In genomic region chr5:93320920-93321319, GRCh38 we compare ENCODE assay signal across 18 cellular contexts.
DNase-seq lines count a peak whose midpoint lies in the region; ATAC-seq and TF ChIP-seq lines count a peak whose summit lies in the region.
"Had no signal": no experiment of that assay in that cellular context is flagged by ENCODE, and none has a peak within 500 bp of the region (broad histone marks: within the 10 kb centered on the region; RNA-seq: fewer than 3 reads in every experiment).

No MANE protein-coding gene starts in this region.

- H3K36me3 ChIP-seq in HCT116 (ENCODE audit: control insufficient read depth in 1 of 2, insufficient read depth in 2 of 2, low read length in 2 of 2): no peaks in the 10 kb centered on the region
- H3K36me3 ChIP-seq in endodermal cell (ENCODE audit: control insufficient read depth, insufficient read depth, low read length): no peaks in the 10 kb centered on the region
- no peaks in the 10 kb centered on the region for H3K36me3 ChIP-seq in neural cell (ENCODE audit: insufficient read depth, low read length)
- H3K36me3 ChIP-seq in brain microvascular endothelial cell (replicated peaks): no peaks in the 10 kb centered on the region
- H3K36me3 ChIP-seq: Peyer's patch had no signal

- no peak for ATAC-seq in HCT116
- ATAC-seq: HepG2 had no signal

- TF ChIP-seq RAD21 in HCT116 (IDR thresholded peaks at IDR 0.05; ENCODE audit: low read depth): no peak
- TF ChIP-seq RAD21 in neural cell (conservative IDR thresholded peaks at IDR 0.05): no peak

- TF ChIP-seq CTCF in HCT116 (IDR thresholded peaks at IDR 0.05 in 2 of 3, conservative IDR thresholded peaks at IDR 0.05 in 1 of 3; ENCODE audit: borderline replicate concordance in 1 of 3, insufficient read depth in 1 of 3, low read depth in 2 of 3, low read length in 2 of 3): no peak
- no peak for TF ChIP-seq CTCF in endodermal cell (conservative IDR thresholded peaks at IDR 0.05)
- TF ChIP-seq CTCF in neural cell (IDR thresholded peaks at IDR 0.05; ENCODE audit: poor library complexity, severe bottlenecking): no peak
- no peak for TF ChIP-seq CTCF in brain microvascular endothelial cell (IDR thresholded peaks at IDR 0.05; ENCODE audit: low read depth, low read length, missing control alignments)

- 80 to 83% methylated on average over 2 to 3 of the region's 3 CpGs for WGBS in endodermal cell (ENCODE audit: insufficient coverage in 1 of 2, insufficient read length in 1 of 2), 2 experiments

- H3K4me3 ChIP-seq in HCT116 (replicated peaks in 1 of 2; ENCODE audit: low read depth in 1 of 2, low read length in 2 of 2): no peak overlapping the region
- H3K4me3 ChIP-seq in endodermal cell (ENCODE audit: low read length): no peak overlapping the region
- no peak overlapping the region for H3K4me3 ChIP-seq in neural cell (ENCODE audit: low read length)
- H3K4me3 ChIP-seq in brain microvascular endothelial cell (ENCODE audit: low read depth, low read length): no peak overlapping the region
- H3K4me3 ChIP-seq: Peyer's patch had no signal

- H3K9me3 ChIP-seq in HCT116 (ENCODE audit: control insufficient read depth in 1 of 2, insufficient read depth in 1 of 2, low read depth in 1 of 2, low read length in 2 of 2) (no peaks in the 10 kb centered on the region), endodermal cell (ENCODE audit: control insufficient read depth, low read length) (no peaks in the 10 kb centered on the region), neural cell (ENCODE audit: low read length) (no peaks in the 10 kb centered on the region)
- H3K9me3 ChIP-seq: Peyer's patch had no signal

- intact Hi-C loops in HCT116 (cut with micrococcal nuclease): no loop called here

- no peaks in the 10 kb centered on the region for H3K4me1 ChIP-seq in HCT116 (ENCODE audit: control insufficient read depth in 1 of 2, insufficient read depth in 2 of 2, low read length in 2 of 2)
- no peaks in the 10 kb centered on the region for H3K4me1 ChIP-seq in endodermal cell (ENCODE audit: control insufficient read depth, insufficient read depth, low read length)
- H3K4me1 ChIP-seq: Peyer's patch had no signal

- H3K79me2 ChIP-seq in HCT116 (ENCODE audit: insufficient read depth, low read length) (no peaks in the 10 kb centered on the region), neural cell (replicated peaks; ENCODE audit: insufficient read depth, low read length) (no peaks in the 10 kb centered on the region)

- H3K9ac ChIP-seq in HCT116 (ENCODE audit: low read length) (no peak overlapping the region), endodermal cell (ENCODE audit: extremely low read depth, low read length, poor library complexity, severe bottlenecking) (no peak overlapping the region), neural cell (ENCODE audit: low read length) (no peak overlapping the region)
- H3K9ac ChIP-seq: KMS-11 had no signal

- POLR2A ChIA-PET in HCT116 (lab: Charles Lee): no interaction called here

- H3K9me2 ChIP-seq in HCT116 (ENCODE audit: insufficient read depth) (no peaks in the 10 kb centered on the region), neural cell (ENCODE audit: insufficient read depth, low read length) (no peaks in the 10 kb centered on the region)

- H3K27ac ChIP-seq in HCT116 (ENCODE audit: low read depth, low read length) (no peak overlapping the region), endodermal cell (ENCODE audit: low read depth, low read length) (no peak overlapping the region), neural cell (ENCODE audit: low read length) (no peak overlapping the region), brain microvascular endothelial cell (no peak overlapping the region)
- H3K27ac ChIP-seq: KMS-11, Peyer's patch had no signal

- H4K20me1 ChIP-seq in HCT116 (ENCODE audit: insufficient read depth) (no peaks in the 10 kb centered on the region), neural cell (ENCODE audit: insufficient read depth) (no peaks in the 10 kb centered on the region)

- in situ Hi-C loops in brain microvascular endothelial cell (cut with HindIII; ENCODE audit: low pct_ligation_motif_present, low sequenced_read_pairs): no loop called here

- H2AFZ ChIP-seq in HCT116 (ENCODE audit: low read depth, low read length, poor library complexity, severe bottlenecking) (peak overlapping the region; percentile 19), neural cell (ENCODE audit: low read depth, low read length) (no peak overlapping the region)

- H3K27me3 Mint-ChIP-seq in endodermal cell (ENCODE audit: insufficient read depth): no peaks in the 10 kb centered on the region

- H3K4me2 ChIP-seq in HCT116 (ENCODE audit: low read length) (no peak overlapping the region), neural cell (ENCODE audit: low read length) (no peak overlapping the region)
- H3K4me2 ChIP-seq: KMS-11 had no signal

- TF ChIP-seq POLR2A in HCT116 (IDR thresholded peaks at IDR 0.05; ENCODE audit: borderline replicate concordance, extremely low read depth, insufficient read depth, insufficient read length): no peak

- H3K27ac Mint-ChIP-seq in endodermal cell: no peak overlapping the region

- H3K4me1 Mint-ChIP-seq in endodermal cell: peaks cover 5% of the 10 kb centered on the region
- H3K4me1 Mint-ChIP-seq: CD4-positive, CD25-positive, alpha-beta regulatory T cell had no signal

- H3K27me3 ChIP-seq in HCT116 (ENCODE audit: insufficient read depth, low read length): no peaks in the 10 kb centered on the region
- H3K27me3 ChIP-seq in endodermal cell (ENCODE audit: control insufficient read depth, insufficient read depth, low read length, poor library complexity, severe bottlenecking): no peaks in the 10 kb centered on the region
- no peaks in the 10 kb centered on the region for H3K27me3 ChIP-seq in neural cell (ENCODE audit: insufficient read depth, low read depth, low read length)
- no peaks in the 10 kb centered on the region for H3K27me3 ChIP-seq in brain microvascular endothelial cell (replicated peaks)
- H3K27me3 ChIP-seq: Peyer's patch had no signal

- H3K4me3 Mint-ChIP-seq in endodermal cell: no peak overlapping the region
- H3K4me3 Mint-ChIP-seq: CD4-positive, CD25-positive, alpha-beta regulatory T cell had no signal

- RAD21 ChIA-PET in HCT116 (lab: Charles Lee; ENCODE audit: low non-redundant PET in 1 of 2, low total read pairs in 2 of 2, uncharacterized antibody in 2 of 2, unreplicated experiment in 2 of 2): no interaction called here

- H3K9me3 Mint-ChIP-seq in endodermal cell: no peaks in the 10 kb centered on the region

- CTCF ChIA-PET in HCT116 (lab: Charles Lee): no interaction called here

- peak; percentile 50 for TF ChIP-seq EP300 in neural cell (conservative IDR thresholded peaks at IDR 0.05; ENCODE audit: poor library complexity, severe bottlenecking)

- no TSS peak for BruUV-seq in HCT116 (replicated peaks; lab: Mats Ljungman, UMichigan)

- H3F3A ChIP-seq in neural cell (ENCODE audit: insufficient read depth, low read length, poor library complexity, severe bottlenecking): no peaks in the 10 kb centered on the region

- H3K36me3 Mint-ChIP-seq in endodermal cell (ENCODE audit: low read depth): no peaks in the 10 kb centered on the region
- H3K36me3 Mint-ChIP-seq: CD4-positive, CD25-positive, alpha-beta regulatory T cell had no signal

- no peak for DNase-seq in HCT116 (ENCODE audit: low read depth, low spot score)
- DNase-seq in NCI-H82 (lab: John Stamatoyannopoulos, UW): peak; percentile 91
- peak; percentile 56 for DNase-seq in endodermal cell
- no peak for DNase-seq in AG08396 (ENCODE audit: low spot score)
- DNase-seq in superior temporal gyrus (ENCODE audit: extremely low spot score): no peak
- no peak for DNase-seq in NCI-H146 treated with DMSO at 0.1 percent for 48 hours (lab: John Stamatoyannopoulos, UW; ENCODE audit: unreplicated experiment)
- DNase-seq in brain microvascular endothelial cell: no peak
- DNase-seq: ACHN; CD4-positive, CD25-positive, alpha-beta regulatory T cell; NCI-H1436; NCI-H2081; NCI-H510A; NCI-H774; Peyer's patch; SHP77 treated with DMSO at 0.1 percent for 48 hours had no signal

TF ChIP-seq in HCT116, 20 proteins besides CTCF, POLR2A, EP300 and RAD21:
- TF ChIP-seq ZBTB33 (IDR thresholded peaks at IDR 0.05; ENCODE audit: extremely low read depth, insufficient replicate concordance, low read length) (no peak), CEBPB (IDR thresholded peaks at IDR 0.05; ENCODE audit: low read depth) (no peak)

TF ChIP-seq in neural cell, 6 proteins besides CTCF, POLR2A, EP300 and RAD21:
- TF ChIP-seq EZH2 (IDR thresholded peaks at IDR 0.05; ENCODE audit: borderline replicate concordance, insufficient read depth, low read length, poor library complexity, severe bottlenecking): no peak

Comparison
In these comparisons a context has a peak if more than half of its experiments do, and no peak if none do; other contexts are left out.
1. DNase-seq: peak in NCI-H82 (single experiment) and endodermal cell (single experiment); none in HCT116 (single experiment), AG08396 (single experiment), superior temporal gyrus (single experiment), NCI-H146 treated with DMSO at 0.1 percent for 48 hours (single experiment) and brain microvascular endothelial cell (single experiment).